Comparison of ENCODE assay signal across 25 cellular contexts in the genomic region with DNA sequence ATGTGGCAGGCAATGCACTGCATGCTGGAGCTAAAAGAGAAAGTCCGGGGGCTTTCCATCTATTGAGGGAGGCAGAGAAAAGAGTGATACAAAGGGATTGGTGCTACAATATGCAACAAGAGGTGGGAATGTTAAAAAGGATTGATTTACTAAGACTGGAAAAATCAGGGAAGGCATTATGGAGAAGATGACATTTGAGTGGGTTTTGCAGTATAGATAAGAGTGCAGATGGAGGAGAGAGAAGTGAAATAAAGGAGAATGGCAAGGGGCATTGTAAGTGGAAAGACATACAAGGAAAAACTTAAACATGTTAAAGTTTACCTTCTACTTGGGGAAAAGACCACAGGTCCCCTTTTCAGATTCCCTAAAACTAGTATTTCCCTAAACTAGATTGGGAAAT.
"Had no signal": no experiment of that assay in that cellular context is flagged by ENCODE, and none has a peak within 500 bp of the region (broad histone marks: within the 10 kb centered on the region; RNA-seq: fewer than 3 reads in every experiment).

No MANE protein-coding gene starts in this region.

- H3K4me1 Mint-ChIP-seq: naive B cell; naive thymus-derived CD8-positive, alpha-beta T cell had no signal

- DNase-seq: naive B cell; naive thymus-derived CD8-positive, alpha-beta T cell; occipital lobe; pancreas; psoas muscle; right cardiac atrium; right lobe of liver; sigmoid colon; small intestine; stimulated activated CD4-positive, alpha-beta T cell treated with anti-CD3 and anti-CD28 coated beads, Interleukin-15, amount 100 ng/mL, for 24 hours; stimulated activated CD4-positive, alpha-beta T cell treated with anti-CD3 and anti-CD28 coated beads, Interleukin-2, amount 100 ng/mL, for 24 hours; stimulated activated CD4-positive, alpha-beta T cell treated with anti-CD3 and anti-CD28 coated beads, Interleukin-2, amount 100 ng/mL, for 48 hours; stimulated activated CD4-positive, alpha-beta T cell treated with anti-CD3 and anti-CD28 coated beads, Interleukin-4, amount 100 ng/mL, for 24 hours; stimulated activated naive B cell treated with anti-CD40 and anti-IgM and Interleukin-4, amounts not matched to agents 10 μg/mL and 1 μg/mL and 100 μg/mL, for 72 hours; stimulated activated naive CD4-positive, alpha-beta T cell treated with Interleukin-2 at 50 U/mL for 16 hours; stomach; thyroid gland; trophoblast cell; upper lobe of left lung had no signal

- H3K4me1 ChIP-seq: right lobe of liver had no signal

- H3K36me3 ChIP-seq: neural progenitor cell, pancreas, right lobe of liver, sigmoid colon, stomach, thoracic aorta, thyroid gland, tibial nerve, upper lobe of left lung had no signal

- H3K9me3 ChIP-seq: pancreas, psoas muscle, right lobe of liver, sigmoid colon, stomach, thoracic aorta, thyroid gland, tibial nerve, upper lobe of left lung had no signal

- H3K27me3 Mint-ChIP-seq: naive thymus-derived CD8-positive, alpha-beta T cell; stimulated activated naive B cell treated with anti-CD40 and anti-IgM and Interleukin-4, amounts not matched to agents 10 μg/mL and 1 μg/mL and 100 μg/mL, for 72 hours had no signal

- H3K27ac Mint-ChIP-seq: naive thymus-derived CD8-positive, alpha-beta T cell; neural progenitor cell; stimulated activated effector memory CD8-positive, alpha-beta T cell treated with anti-CD3 and anti-CD28 coated beads, Interleukin-12 subunit alpha, Interleukin-12 subunit beta, amount 100 ng/mL, for 72 hours; stimulated activated naive B cell treated with anti-CD40 and anti-IgM and Interleukin-4, amounts not matched to agents 10 μg/mL and 1 μg/mL and 100 μg/mL, for 72 hours; stimulated activated naive CD8-positive, alpha-beta T cell treated with anti-CD3 and anti-CD28 coated beads, Interleukin-15, Interleukin-2, amounts not matched to agents 100 ng/mL and 50 ng/mL, for 24 hours had no signal

- H3K27ac ChIP-seq: neural progenitor cell, pancreas, psoas muscle, right lobe of liver, sigmoid colon, stomach, thoracic aorta, thyroid gland, tibial nerve, upper lobe of left lung had no signal

- H3K36me3 Mint-ChIP-seq: naive thymus-derived CD8-positive, alpha-beta T cell; neural progenitor cell; stimulated activated effector memory CD8-positive, alpha-beta T cell treated with anti-CD3 and anti-CD28 coated beads, Interleukin-12 subunit alpha, Interleukin-12 subunit beta, amount 100 ng/mL, for 72 hours had no signal

- H3K4me3 Mint-ChIP-seq: naive thymus-derived CD8-positive, alpha-beta T cell; natural killer cell treated with Interleukin-12 subunit alpha and Interleukin-12 subunit beta and Interleukin-15 and Interleukin-18, amount 100 ng/mL, for 72 hours; neural progenitor cell; stimulated activated effector memory CD8-positive, alpha-beta T cell treated with anti-CD3 and anti-CD28 coated beads, Interleukin-12 subunit alpha, Interleukin-12 subunit beta, amount 100 ng/mL, for 72 hours; stimulated activated naive B cell treated with anti-CD40 and anti-IgM and Interleukin-4, amounts not matched to agents 10 μg/mL and 1 μg/mL and 100 μg/mL, for 72 hours; stimulated activated naive CD8-positive, alpha-beta T cell treated with anti-CD3 and anti-CD28 coated beads, Interleukin-15, Interleukin-2, amounts not matched to agents 100 ng/mL and 50 ng/mL, for 24 hours had no signal

- H3K4me3 ChIP-seq: neural progenitor cell, pancreas, psoas muscle, right lobe of liver, sigmoid colon, stomach, thoracic aorta, thyroid gland, tibial nerve, upper lobe of left lung had no signal

- H3K27me3 ChIP-seq: neural progenitor cell, pancreas, right lobe of liver, sigmoid colon, stomach, thyroid gland, tibial nerve, upper lobe of left lung had no signal
